20 cellular contexts compared by ENCODE assay signal in the genomic region with DNA sequence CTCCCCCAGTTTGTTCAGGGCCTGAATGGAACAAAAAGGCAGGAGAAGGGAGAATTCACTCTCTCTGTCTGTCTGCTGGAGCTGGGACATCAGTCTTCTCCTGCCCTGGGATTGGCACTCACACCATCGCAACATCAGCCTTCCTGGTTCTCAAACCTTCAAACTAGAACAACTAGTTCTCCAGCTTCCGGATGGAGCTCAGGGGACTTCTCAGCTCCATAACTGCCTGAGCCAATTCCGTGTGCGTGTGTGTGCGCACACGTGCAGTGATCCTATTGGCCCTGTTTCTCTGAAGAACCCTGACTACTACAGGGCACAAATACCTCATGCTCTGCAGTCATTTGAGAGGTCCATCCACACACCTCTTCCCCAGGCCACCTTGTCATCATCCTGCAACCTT.
"Had no signal": no experiment of that assay in that cellular context is flagged by ENCODE, and none has a peak within 500 bp of the region (broad histone marks: within the 10 kb centered on the region; RNA-seq: fewer than 3 reads in every experiment).

No MANE protein-coding gene starts in this region.

- H3K27ac Mint-ChIP-seq: endodermal cell, natural killer cell had no signal

- DNase-seq: colonic mucosa; effector CD4-positive, alpha-beta T cell; endodermal cell; glutamatergic neuron; islet precursor cell; mucosa of descending colon; natural killer cell; sigmoid colon; stimulated activated CD4-positive, alpha-beta T cell treated with anti-CD3 and anti-CD28 coated beads, Interleukin-2, amount 100 ng/mL, for 24 hours; stimulated activated naive CD4-positive, alpha-beta T cell; stomach; substantia nigra; transverse colon had no signal

- H3K4me1 ChIP-seq: colonic mucosa, esophagus muscularis mucosa, gastroesophageal sphincter, right atrium auricular region, sigmoid colon, stomach, transverse colon had no signal

- H3K4me3 Mint-ChIP-seq: endodermal cell, natural killer cell, neural crest cell had no signal

- ATAC-seq: gastroesophageal sphincter, left lobe of liver, mucosa of descending colon, natural killer cell had no signal

- H3K36me3 Mint-ChIP-seq: natural killer cell had no signal

- H3K36me3 ChIP-seq: colonic mucosa, esophagus muscularis mucosa, right atrium auricular region, sigmoid colon, stomach, thoracic aorta, transverse colon had no signal

- H3K27me3 ChIP-seq: right atrium auricular region had no signal

- H3K27ac ChIP-seq: colonic mucosa, esophagus muscularis mucosa, gastroesophageal sphincter, right atrium auricular region, sigmoid colon, skin epidermis, stomach, thoracic aorta, transverse colon had no signal

- H3K9me3 Mint-ChIP-seq: neural crest cell had no signal

- H3K9me3 ChIP-seq: colonic mucosa had no signal

- H3K4me3 ChIP-seq: colonic mucosa, esophagus muscularis mucosa, gastroesophageal sphincter, mucosa of descending colon, right atrium auricular region, sigmoid colon, skin epidermis, stomach, thoracic aorta, transverse colon had no signal

- H3K4me1 Mint-ChIP-seq: endodermal cell, natural killer cell, neural crest cell had no signal
